Comparison of ENCODE assay signal across 20 cellular contexts in the genomic region with DNA sequence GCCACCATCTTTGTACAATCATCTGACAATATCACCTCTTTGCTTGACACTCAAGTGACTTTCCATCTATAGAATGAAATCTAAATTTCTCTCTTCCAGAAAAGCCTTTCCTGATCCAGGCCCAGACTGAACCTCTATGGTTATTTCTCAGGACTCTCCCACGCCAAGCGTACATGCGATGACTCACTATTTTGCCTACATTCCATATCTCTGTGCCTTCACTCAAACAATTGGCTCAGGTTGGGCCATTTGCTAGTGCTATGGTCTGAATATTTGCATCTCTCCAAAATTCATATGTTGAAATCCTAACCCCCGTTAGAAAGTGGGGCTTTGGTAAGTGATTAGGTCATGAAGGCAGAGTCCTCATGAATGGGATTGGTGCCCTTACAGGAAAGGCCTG. TPM values are rescaled to one million over a fixed set of nuclear protein-coding genes. Genes with fewer than 3 reads are reported as not detected.
"Had no signal": no experiment of that assay in that cellular context is flagged by ENCODE, and none has a peak within 500 bp of the region (broad histone marks: within the 10 kb centered on the region; RNA-seq: fewer than 3 reads in every experiment).

No MANE protein-coding gene starts in this region.

- H3K9me3 ChIP-seq: esophagus squamous epithelium, prostate gland had no signal

- H3K27me3 ChIP-seq: esophagus squamous epithelium had no signal

- DNase-seq: activated B cell treated with CpG ODN at 0.5 μM for 24 hours; activated CD4-positive, alpha-beta T cell treated with anti-CD3 and anti-CD28 coated beads, Interleukin-2, amount 10 ng/mL, durations not matched to agents 24 days and 14 days; activated CD8-positive, alpha-beta memory T cell treated with anti-CD3 and anti-CD28 coated beads, Interleukin-2, amount 50 U/mL, for 4 hours; activated CD8-positive, alpha-beta T cell treated with anti-CD3 and anti-CD28 coated beads, Interleukin-2, amount 10 ng/mL, durations not matched to agents 7 days and 5 days; activated gamma-delta T cell; activated naive CD8-positive, alpha-beta T cell treated with anti-CD3 and anti-CD28 coated beads for 36 hours; activated T-cell treated with anti-CD3 and anti-CD28 coated beads, Interleukin-2, amount 50 U/mL, for 48 hours; anterior cingulate cortex; esophagus squamous epithelium; foreskin melanocyte; nephron progenitor cell; occipital lobe; right cardiac atrium; stimulated activated naive CD8-positive, alpha-beta T cell treated with anti-CD3 and anti-CD28 coated beads, Interleukin-15, Interleukin-2, amounts not matched to agents 100 U/mL and 50 U/mL, for 24 hours; SW 1271 had no signal

- ATAC-seq: activated CD8-positive, alpha-beta T cell treated with anti-CD3 and anti-CD28 coated beads, Interleukin-2, amount 10 ng/mL, durations not matched to agents 7 days and 5 days; right cardiac atrium; stimulated activated naive CD8-positive, alpha-beta T cell treated with anti-CD3 and anti-CD28 coated beads, Interleukin-15, Interleukin-2, amounts not matched to agents 100 U/mL and 50 U/mL, for 24 hours had no signal

- H3K27ac ChIP-seq: esophagus squamous epithelium, prostate gland had no signal

- H3K4me1 ChIP-seq: esophagus squamous epithelium, prostate gland had no signal

- H3K4me3 ChIP-seq: esophagus squamous epithelium, prostate gland had no signal

- FAIRE-seq: colon, endometrium, TTC549 had no signal

RNA-seq across cellular contexts. Expression of gene ST3GAL6, which starts 43.9 kb away (rescaled TPM):
- total RNA-seq: activated B cell treated with CpG ODN at 0.5 μM for 24 hours; activated CD4-positive, alpha-beta T cell treated with anti-CD3 and anti-CD28 coated beads, Interleukin-2, amount 10 ng/mL, durations not matched to agents 24 days and 14 days; activated CD8-positive, alpha-beta T cell treated with anti-CD3 and anti-CD28 coated beads, Interleukin-2, amount 10 ng/mL, durations not matched to agents 7 days and 5 days; T-helper 2 cell treated with Interferon-gamma antibody and Interleukin-4, amounts not matched to agents 100 ng/mL and 5 ng/mL, for 36 hours had no signal
